In genomic region chr3:140927279-140927678, GRCh38 we compare ENCODE assay signal across 2 cellular contexts.
TF ChIP-seq lines count a peak whose summit lies in the region.

No MANE protein-coding gene starts in this region.

TF ChIP-seq in HepG2, 621 proteins besides CTCF, POLR2A, EP300 and RAD21:
- TF ChIP-seq FLYWCH1 (CRISPR knock-in tag; IDR thresholded peaks at IDR 0.05) (no peak), REXO4 (CRISPR knock-in tag; IDR thresholded peaks at IDR 0.05; ENCODE audit: borderline replicate concordance) (no peak), ZBTB37 (CRISPR knock-in tag; IDR thresholded peaks at IDR 0.05) (no peak), ZNF629 (CRISPR knock-in tag; conservative IDR thresholded peaks at IDR 0.05) (no peak), CEBPG (CRISPR knock-in tag; IDR thresholded peaks at IDR 0.05) (no peak), CEBPB (IDR thresholded peaks at IDR 0.05; ENCODE audit: borderline replicate concordance, low read depth, low read length) (peak; percentile 64)
TF ChIP-seq in HepG2: peak in this region for 1.

TF ChIP-seq in K562, 482 proteins besides CTCF, POLR2A, EP300 and RAD21:
- TF ChIP-seq TARDBP (IDR thresholded peaks at IDR 0.05) (no peak), ADNP (tag; IDR thresholded peaks at IDR 0.05) (no peak), CEBPG (CRISPR knock-in tag; IDR thresholded peaks at IDR 0.05) (no peak), CEBPG (tag; conservative IDR thresholded peaks at IDR 0.05 in 1 of 2, IDR thresholded peaks at IDR 0.05 in 1 of 2) (0 out of 4 replicates have a peak, but pooled peaks of 1 of the 2 experiments have one; percentile 21), CXXC5 (CRISPR knock-in tag; IDR thresholded peaks at IDR 0.05) (no peak), HDAC1 (IDR thresholded peaks at IDR 0.05) (no peak), ZNF512 (tag; IDR thresholded peaks at IDR 0.05) (no peak), SMAD1 (IDR thresholded peaks at IDR 0.05; ENCODE audit: low read depth, low read length, partially characterized antibody) (no peak), CEBPB (tag; IDR thresholded peaks at IDR 0.05) (peak; percentile 64), BRCA1 (IDR thresholded peaks at IDR 0.05) (no peak), BRCA1 (CRISPR knock-in tag; IDR thresholded peaks at IDR 0.05) (no peak), ZEB2 (IDR thresholded peaks at IDR 0.05) (no peak), GATA2 (CRISPR knock-in tag; IDR thresholded peaks at IDR 0.05) (no peak), ZNF224 (CRISPR knock-in tag; IDR thresholded peaks at IDR 0.05) (no peak), TAF7 (tag; IDR thresholded peaks at IDR 0.05) (no peak), MEF2A (IDR thresholded peaks at IDR 0.05; ENCODE audit: control insufficient read depth, low read depth, low read length) (no peak), TBL1XR1 (IDR thresholded peaks at IDR 0.05; ENCODE audit: low read length in 2 of 2) (no peak), ELF2 (CRISPR knock-in tag; IDR thresholded peaks at IDR 0.05) (no peak)
